In the genomic region with DNA sequence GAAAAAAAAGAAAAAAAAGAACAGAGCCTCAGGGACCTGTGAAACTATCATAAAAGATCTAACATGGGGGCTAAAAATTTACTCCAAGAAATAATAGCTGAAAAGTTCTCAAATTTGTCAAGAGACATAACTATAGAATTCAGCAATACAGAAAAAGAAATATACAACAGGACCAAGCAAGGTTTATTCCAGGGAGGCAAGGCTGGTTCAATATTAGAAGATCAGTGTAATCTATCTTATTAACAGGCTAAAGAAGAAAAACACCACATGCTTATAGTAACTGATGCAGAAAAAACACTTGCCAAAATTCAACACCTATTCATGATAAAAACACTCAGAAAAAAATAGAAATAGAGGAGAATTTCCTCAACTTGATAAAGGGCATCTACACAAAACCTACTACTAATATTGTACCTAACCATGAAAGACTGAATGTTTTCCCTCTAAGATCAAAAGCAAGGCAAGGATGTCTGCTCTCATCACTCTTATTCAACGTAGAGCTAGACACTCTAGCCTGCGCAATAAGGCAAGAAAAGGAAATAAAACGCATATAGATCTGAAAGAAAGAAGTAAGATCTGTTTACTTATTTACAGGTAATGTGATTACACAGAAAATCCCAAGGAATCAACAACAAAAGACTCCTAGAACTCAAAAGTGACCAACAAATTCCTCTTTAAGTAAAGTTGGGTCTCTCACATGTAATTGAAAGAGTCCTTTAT, we compare ENCODE assay signal across 14 cellular contexts. TPM values are rescaled to one million over a fixed set of nuclear protein-coding genes. Genes with fewer than 3 reads are reported as not detected.
DNase-seq lines count a peak whose midpoint lies in the region; ATAC-seq and TF ChIP-seq lines count a peak whose summit lies in the region.
"Had no signal": no experiment of that assay in that cellular context is flagged by ENCODE, and none has a peak within 500 bp of the region (broad histone marks: within the 10 kb centered on the region; RNA-seq: fewer than 3 reads in every experiment).

No MANE protein-coding gene starts in this region.

- no peak for ATAC-seq in stimulated activated naive B cell treated with anti-CD40 and anti-IgM and Interleukin-4, amounts not matched to agents 10 μg/mL and 1 μg/mL and 100 μg/mL, for 72 hours (replicated peaks)
- no peak for ATAC-seq in GM18498 (IDR thresholded peaks at IDR 0.05; ENCODE audit: unreplicated experiment)

- H3K27me3 Mint-ChIP-seq in activated CD4-positive, alpha-beta T cell treated with anti-CD3 and anti-CD28 coated beads, Interleukin-2, amount 10 ng/mL, durations not matched to agents 7 days and 5 days = no peaks in the 10 kb centered on the region
- peaks cover 0 to 4% (median 1%) of the 10 kb centered on the region in 3 donors for H3K27me3 Mint-ChIP-seq in immature natural killer cell (ENCODE audit: low read depth in 3 of 3)
- H3K27me3 Mint-ChIP-seq in stimulated activated naive B cell treated with anti-CD40 and anti-IgM and Interleukin-4, amounts not matched to agents 10 μg/mL and 1 μg/mL and 100 μg/mL, for 72 hours = no peaks in the 10 kb centered on the region

- TF ChIP-seq CTCF in VCaP (conservative IDR thresholded peaks at IDR 0.05) = no peak
- TF ChIP-seq CTCF in A673 (conservative IDR thresholded peaks at IDR 0.05; ENCODE audit: low read depth, low read length) = no peak

- H3K27ac ChIP-seq in VCaP = peak overlapping the region; percentile 85
- H3K27ac ChIP-seq in A673 (ENCODE audit: low read depth, low read length, poor library complexity, severe bottlenecking) = no peak overlapping the region
- H3K27ac ChIP-seq: GM23248 had no signal

- H3K9me3 Mint-ChIP-seq in activated CD4-positive, alpha-beta T cell treated with anti-CD3 and anti-CD28 coated beads, Interleukin-2, amount 10 ng/mL, durations not matched to agents 7 days and 5 days = peaks cover 14% of the 10 kb centered on the region
- peaks cover 0 to 16% (median 4%) of the 10 kb centered on the region in 6 donors for H3K9me3 Mint-ChIP-seq in immature natural killer cell
- H3K9me3 Mint-ChIP-seq in stimulated activated naive B cell treated with anti-CD40 and anti-IgM and Interleukin-4, amounts not matched to agents 10 μg/mL and 1 μg/mL and 100 μg/mL, for 72 hours = peaks cover 4 to 6% of the 10 kb centered on the region in 2 donors

- H3K4me3 Mint-ChIP-seq in activated CD4-positive, alpha-beta T cell treated with anti-CD3 and anti-CD28 coated beads, Interleukin-2, amount 10 ng/mL, durations not matched to agents 7 days and 5 days = peak overlapping the region; percentile 79
- H3K4me3 Mint-ChIP-seq in immature natural killer cell = peak overlapping the region; percentile 94 to 99 (median 96)
- H3K4me3 Mint-ChIP-seq in stimulated activated naive B cell treated with anti-CD40 and anti-IgM and Interleukin-4, amounts not matched to agents 10 μg/mL and 1 μg/mL and 100 μg/mL, for 72 hours = peak overlapping the region; percentile 85 to 89

- peaks cover 12% of the 10 kb centered on the region for H3K36me3 Mint-ChIP-seq in activated CD4-positive, alpha-beta T cell treated with anti-CD3 and anti-CD28 coated beads, Interleukin-2, amount 10 ng/mL, durations not matched to agents 7 days and 5 days (ENCODE audit: low read depth)
- peaks cover 13 to 17% (median 16%) of the 10 kb centered on the region in 3 donors for H3K36me3 Mint-ChIP-seq in immature natural killer cell
- H3K36me3 Mint-ChIP-seq in stimulated activated naive B cell treated with anti-CD40 and anti-IgM and Interleukin-4, amounts not matched to agents 10 μg/mL and 1 μg/mL and 100 μg/mL, for 72 hours = peaks cover 4 to 8% of the 10 kb centered on the region in 2 donors

- no TSS peak for BruUV-seq in A673 (replicated peaks; lab: Mats Ljungman, UMichigan)

- POLR2A ChIA-PET in activated CD4-positive, alpha-beta T cell treated with anti-CD3 and anti-CD28 coated beads, Interleukin-2, amount 10 ng/mL, durations not matched to agents 7 days and 5 days (lab: Charles Lee) = no interaction called here
- POLR2A ChIA-PET in A673 (lab: Charles Lee; ENCODE audit: low non-redundant PET) = no interaction called here

- H3K4me3 ChIP-seq in A673 (ENCODE audit: low read depth, low read length, poor library complexity, severe bottlenecking) = no peak overlapping the region

- peak overlapping the region; percentile 89 for H3K27ac Mint-ChIP-seq in activated CD4-positive, alpha-beta T cell treated with anti-CD3 and anti-CD28 coated beads, Interleukin-2, amount 10 ng/mL, durations not matched to agents 7 days and 5 days
- peak overlapping the region; percentile 91 to 97 (median 94) for H3K27ac Mint-ChIP-seq in immature natural killer cell
- peak overlapping the region; percentile 92 for H3K27ac Mint-ChIP-seq in stimulated activated naive B cell treated with anti-CD40 and anti-IgM and Interleukin-4, amounts not matched to agents 10 μg/mL and 1 μg/mL and 100 μg/mL, for 72 hours

- H3K9me3 ChIP-seq in A673 (ENCODE audit: low read depth, low read length, poor library complexity, severe bottlenecking) = peaks cover 4% of the 10 kb centered on the region
- H3K9me3 ChIP-seq: esophagus muscularis mucosa had no signal

- CTCF ChIA-PET in activated CD4-positive, alpha-beta T cell treated with anti-CD3 and anti-CD28 coated beads, Interleukin-2, amount 10 ng/mL, durations not matched to agents 7 days and 5 days (lab: Charles Lee) = no interaction called here
- CTCF ChIA-PET in A673 (lab: Charles Lee) = no interaction called here

- H3K4me1 Mint-ChIP-seq in activated CD4-positive, alpha-beta T cell treated with anti-CD3 and anti-CD28 coated beads, Interleukin-2, amount 10 ng/mL, durations not matched to agents 7 days and 5 days = peaks cover 28% of the 10 kb centered on the region
- peaks cover 23 to 32% of the 10 kb centered on the region in 2 donors for H3K4me1 Mint-ChIP-seq in immature natural killer cell
- H3K4me1 Mint-ChIP-seq in stimulated activated naive B cell treated with anti-CD40 and anti-IgM and Interleukin-4, amounts not matched to agents 10 μg/mL and 1 μg/mL and 100 μg/mL, for 72 hours = peaks cover 7 to 11% of the 10 kb centered on the region in 2 donors

- peaks cover 4% of the 10 kb centered on the region for H3K4me1 ChIP-seq in A673 (ENCODE audit: insufficient read depth, low read length, poor library complexity, severe bottlenecking)

- intact Hi-C loops in A673 (cut with micrococcal nuclease; ENCODE audit: unreplicated experiment) = no loop called here

- no peaks in the 10 kb centered on the region for H3K36me3 ChIP-seq in A673 (ENCODE audit: insufficient read depth, low read length, poor library complexity, severe bottlenecking)
- H3K36me3 ChIP-seq: esophagus muscularis mucosa had no signal

- peaks cover 15% of the 10 kb centered on the region for H3K27me3 ChIP-seq in A673 (replicated peaks; ENCODE audit: insufficient read depth, low read depth, low read length, poor library complexity)
- H3K27me3 ChIP-seq: esophagus muscularis mucosa had no signal

- DNase-seq in activated CD4-positive, alpha-beta T cell treated with anti-CD3 and anti-CD28 coated beads, Interleukin-2, amount 10 ng/mL, durations not matched to agents 7 days and 5 days = no peak
- DNase-seq in activated CD4-positive, alpha-beta T cell treated with anti-CD3 and anti-CD28 coated beads, Interleukin-2, amount 50 U/mL, for 48 hours = no peak
- no peak for DNase-seq in immature natural killer cell
- no peak for DNase-seq in stimulated activated naive B cell treated with anti-CD40 and anti-IgM and Interleukin-4, amounts not matched to agents 10 μg/mL and 1 μg/mL and 100 μg/mL, for 72 hours
- DNase-seq in germinal center (ENCODE audit: low spot score) = no peak
- DNase-seq in A673 (ENCODE audit: low spot score) = no peak
- DNase-seq: caudate nucleus, DMS79 treated with DMSO at 0.1 percent for 48 hours, NCI-H1105 treated with DMSO at 0.1 percent for 48 hours, right cardiac atrium had no signal

RNA-seq across cellular contexts. Expression of a gene that starts 1.2 kb away (rescaled TPM):
- 1 to 10 TPM; 4.1 to 4.8 TPM for total RNA-seq in activated CD4-positive, alpha-beta T cell treated with anti-CD3 and anti-CD28 coated beads, Interleukin-2, amount 10 ng/mL, durations not matched to agents 7 days and 5 days
- 1 to 10 TPM in 2 of 3 donors, not detected in 1; 4.1 to 5.5 TPM for polyA plus RNA-seq in immature natural killer cell
- total RNA-seq in A673 (2021) = 0.35 TPM in 1 of 2 replicates, not detected in the other

RNA-seq across cellular contexts. Expression of a gene that starts 20.9 kb away (rescaled TPM):
- 10 to 100 TPM; 42.9 to 43.1 TPM for total RNA-seq in activated CD4-positive, alpha-beta T cell treated with anti-CD3 and anti-CD28 coated beads, Interleukin-2, amount 10 ng/mL, durations not matched to agents 7 days and 5 days
- 10 to 100 TPM; 46.4 to 73.0 (median 48.3) TPM for polyA plus RNA-seq in immature natural killer cell
- 26.6 and 29.9 TPM in 2 replicates for total RNA-seq in A673 (2021)

RNA-seq across cellular contexts. Expression of a gene that starts 43.7 kb away (rescaled TPM):
- 10 to 100 TPM; 12.5 to 17.3 TPM for total RNA-seq in activated CD4-positive, alpha-beta T cell treated with anti-CD3 and anti-CD28 coated beads, Interleukin-2, amount 10 ng/mL, durations not matched to agents 7 days and 5 days
- 1 to 10 TPM; 2.0 to 4.7 (median 4.2) TPM for polyA plus RNA-seq in immature natural killer cell
- 24.9 and 27.1 TPM in 2 replicates for total RNA-seq in A673 (2021)

RNA-seq across cellular contexts. Expression of a gene that starts 43.8 kb away (rescaled TPM):
- total RNA-seq in activated CD4-positive, alpha-beta T cell treated with anti-CD3 and anti-CD28 coated beads, Interleukin-2, amount 10 ng/mL, durations not matched to agents 7 days and 5 days = 10 to 100 TPM in 1 of 2 experiments, 1 to 10 TPM in 1; 9.8 to 11.0 TPM
- polyA plus RNA-seq in immature natural killer cell = 1 to 10 TPM; 1.2 to 1.8 (median 1.7) TPM
- 9.1 TPM in 2 replicates for total RNA-seq in A673 (2021)
